In the genomic region with DNA sequence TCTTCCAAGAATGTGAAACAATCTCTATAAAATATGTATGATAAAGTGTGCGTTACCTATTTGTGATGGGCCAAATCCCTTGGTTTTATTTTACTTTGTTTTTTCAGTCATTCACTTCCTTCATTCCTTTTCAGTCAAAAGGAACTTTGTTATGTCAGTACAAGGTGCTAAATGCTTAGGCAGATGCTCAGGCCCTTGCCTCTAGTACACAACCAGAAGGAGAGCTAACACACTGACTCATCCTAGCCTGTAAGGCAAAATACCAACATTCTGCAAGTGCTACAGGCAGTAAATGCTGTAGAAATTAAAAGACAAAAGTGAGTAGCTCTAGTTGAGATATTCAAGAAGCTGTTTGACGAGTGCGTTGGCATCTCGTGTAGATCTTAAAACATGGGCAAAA, we compare ENCODE assay signal across 28 cellular contexts. TPM values are rescaled to one million over a fixed set of nuclear protein-coding genes. Genes with fewer than 3 reads are reported as not detected.
A peak's percentile ranks its signal among the peaks of the same experiment; 100 is the strongest.
DNase-seq lines count a peak whose midpoint lies in the region; ATAC-seq and TF ChIP-seq lines count a peak whose summit lies in the region.
"Had no signal": no experiment of that assay in that cellular context is flagged by ENCODE, and none has a peak within 500 bp of the region (broad histone marks: within the 10 kb centered on the region; RNA-seq: fewer than 3 reads in every experiment).

No MANE protein-coding gene starts in this region.

- no peak for TF ChIP-seq CTCF in AG10803 (conservative IDR thresholded peaks at IDR 0.05; ENCODE audit: low read length)
- TF ChIP-seq CTCF in PC-3 (conservative IDR thresholded peaks at IDR 0.05; ENCODE audit: low read depth, low read length): no peak
- TF ChIP-seq CTCF in foreskin fibroblast (IDR thresholded peaks at IDR 0.05; ENCODE audit: low read depth, low read length): no peak
- TF ChIP-seq CTCF in osteoblast (IDR thresholded peaks at IDR 0.05; ENCODE audit: extremely low read depth, low read depth, low read length): no peak

- H3K4me3 ChIP-seq in AG10803 (ENCODE audit: low read length) (no peak overlapping the region), PC-3 (ENCODE audit: low read length) (no peak overlapping the region), foreskin fibroblast (ENCODE audit: low read depth in 1 of 2, low read length in 2 of 2) (no peak overlapping the region), osteoblast (ENCODE audit: insufficient read depth, low read length) (no peak overlapping the region)
- H3K4me3 ChIP-seq: BLaER1 treated with 17β-estradiol and CSF1 and Interleukin-3, amounts not matched to agents 10 nM and 100 nM; coronary artery; heart right ventricle; neural progenitor cell; SK-N-MC; upper lobe of left lung had no signal

- no peaks in the 10 kb centered on the region for H4K20me1 ChIP-seq in PC-3 (ENCODE audit: low read length)
- H4K20me1 ChIP-seq in osteoblast (ENCODE audit: insufficient read depth, low read length): no peaks in the 10 kb centered on the region
- H4K20me1 ChIP-seq: BLaER1 treated with 17β-estradiol and CSF1 and Interleukin-3, amounts not matched to agents 10 nM and 100 nM had no signal

- ATAC-seq in PC-3 (no peak), HG03439 (IDR thresholded peaks at IDR 0.05; ENCODE audit: unreplicated experiment) (no peak)
- ATAC-seq: activated T-cell treated with anti-CD3 and anti-CD28 coated beads, Interleukin-2, amount 50 U/mL, for 4 hours; heart right ventricle; HepG2; T-helper 17 cell had no signal

- H3K27me3 ChIP-seq in PC-3 (ENCODE audit: low read length) (0 out of 2 replicates have a peak, but pooled peaks cover 13% of the 10 kb centered on the region), osteoblast (ENCODE audit: insufficient read depth, low read length) (no peaks in the 10 kb centered on the region)
- H3K27me3 ChIP-seq: BLaER1 treated with 17β-estradiol and CSF1 and Interleukin-3, amounts not matched to agents 10 nM and 100 nM; heart right ventricle; neural progenitor cell; upper lobe of left lung had no signal

- H2AFZ ChIP-seq in PC-3 (ENCODE audit: low read length) (no peak overlapping the region), osteoblast (ENCODE audit: low read length) (no peak overlapping the region)
- H2AFZ ChIP-seq: neural progenitor cell had no signal

- peak; percentile 2 for DNase-seq in AG10803 (ENCODE audit: low read depth)
- DNase-seq in PC-3: peak; percentile 4
- DNase-seq in foreskin fibroblast: peak; percentile 1 to 8
- DNase-seq in middle frontal gyrus (ENCODE audit: extremely low spot score, low spot score): peak; percentile 27
- no peak for DNase-seq in UCSD-AML1 (lab: John Stamatoyannopoulos, UW; ENCODE audit: unreplicated experiment)
- DNase-seq in medulla oblongata (ENCODE audit: extremely low spot score): no peak
- DNase-seq in osteoblast (ENCODE audit: insufficient read length, low spot score, missing footprints): no peak
- DNase-seq: activated CD4-positive, alpha-beta T cell treated with anti-CD3 and anti-CD28 coated beads, Interleukin-2, amount 10 ng/mL, durations not matched to agents 24 days and 14 days; activated T-cell treated with anti-CD3 and anti-CD28 coated beads, Interleukin-2, amount 50 U/mL, for 4 hours; Caco-2; DND-41; H7; heart right ventricle; NCI-H1092; NCI-H187; NCI-H2171 treated with DMSO at 0.1 percent for 48 hours; NCI-H526 treated with DMSO at 0.1 percent for 48 hours; RPMI8226; T-helper 17 cell; upper lobe of left lung had no signal

- H3K36me3 ChIP-seq in PC-3 (ENCODE audit: low read depth, low read length): no peaks in the 10 kb centered on the region
- no peaks in the 10 kb centered on the region for H3K36me3 ChIP-seq in osteoblast (ENCODE audit: insufficient read depth, low read length)
- H3K36me3 ChIP-seq: BLaER1 treated with 17β-estradiol and CSF1 and Interleukin-3, amounts not matched to agents 10 nM and 100 nM; heart right ventricle; neural progenitor cell; upper lobe of left lung had no signal

- H3K9me3 ChIP-seq in PC-3 (ENCODE audit: low read length) (no peaks in the 10 kb centered on the region), osteoblast (ENCODE audit: low read depth, low read length) (no peaks in the 10 kb centered on the region)
- H3K9me3 ChIP-seq: Caco-2, upper lobe of left lung had no signal

- H3K79me2 ChIP-seq in PC-3 (ENCODE audit: low read length) (no peaks in the 10 kb centered on the region), osteoblast (ENCODE audit: insufficient read depth, low read length) (no peaks in the 10 kb centered on the region)

- POLR2A ChIA-PET in PC-3 (lab: Charles Lee; ENCODE audit: unreplicated experiment): no interaction called here

- no TSS peak for BruUV-seq in PC-3 (replicated peaks; lab: Mats Ljungman, UMichigan)

- intact Hi-C loops in PC-3 (cut with micrococcal nuclease): no loop called here

- H3F3A ChIP-seq in PC-3 (ENCODE audit: low read length, unreplicated experiment): no peaks in the 10 kb centered on the region

- H3K4me2 ChIP-seq in PC-3 (ENCODE audit: low read length) (no peak overlapping the region), osteoblast (ENCODE audit: insufficient read depth, low read length) (no peak overlapping the region)
- H3K4me2 ChIP-seq: BLaER1 treated with 17β-estradiol and CSF1 and Interleukin-3, amounts not matched to agents 10 nM and 100 nM; neural progenitor cell had no signal

- H3K9ac ChIP-seq in PC-3 (ENCODE audit: low read length): no peak overlapping the region
- H3K9ac ChIP-seq: BLaER1 treated with 17β-estradiol and CSF1 and Interleukin-3, amounts not matched to agents 10 nM and 100 nM; neural progenitor cell had no signal

- H3K9me2 ChIP-seq in PC-3 (replicated peaks; ENCODE audit: low read length): no peaks in the 10 kb centered on the region

- no peak overlapping the region for H3K27ac ChIP-seq in PC-3 (ENCODE audit: low read length)
- no peak overlapping the region for H3K27ac ChIP-seq in osteoblast (ENCODE audit: low read depth, low read length)
- H3K27ac ChIP-seq: BLaER1 treated with 17β-estradiol and CSF1 and Interleukin-3, amounts not matched to agents 10 nM and 100 nM; coronary artery; heart right ventricle; HL-60; neural progenitor cell; SK-N-MC; upper lobe of left lung had no signal

- H3K4me1 ChIP-seq in PC-3 (ENCODE audit: insufficient read depth, low read length): no peaks in the 10 kb centered on the region
- H3K4me1 ChIP-seq in osteoblast (ENCODE audit: insufficient read depth, low read length): no peaks in the 10 kb centered on the region
- H3K4me1 ChIP-seq: Caco-2, heart right ventricle, neural progenitor cell, upper lobe of left lung had no signal

- CTCF ChIA-PET in PC-3 (lab: Charles Lee): no interaction called here

RNA-seq across cellular contexts. Expression of gene TRPM6, which starts 49.4 kb away (rescaled TPM):
- total RNA-seq in PC-3 (2014; rRNA removed) (not detected in 2 replicates), osteoblast (under 0.01 and 0.29 TPM in 2 replicates)
- total RNA-seq: LHCN-M2 had no signal

Comparison
In these comparisons a context has a peak if more than half of its experiments do, and no peak if none do; other contexts are left out.
1. DNase-seq: peak in AG10803 (single experiment), PC-3 (single experiment), foreskin fibroblast (2 of 2) and middle frontal gyrus (single experiment); none in UCSD-AML1 (single experiment), medulla oblongata (single experiment) and osteoblast (single experiment).